In the genomic region with DNA sequence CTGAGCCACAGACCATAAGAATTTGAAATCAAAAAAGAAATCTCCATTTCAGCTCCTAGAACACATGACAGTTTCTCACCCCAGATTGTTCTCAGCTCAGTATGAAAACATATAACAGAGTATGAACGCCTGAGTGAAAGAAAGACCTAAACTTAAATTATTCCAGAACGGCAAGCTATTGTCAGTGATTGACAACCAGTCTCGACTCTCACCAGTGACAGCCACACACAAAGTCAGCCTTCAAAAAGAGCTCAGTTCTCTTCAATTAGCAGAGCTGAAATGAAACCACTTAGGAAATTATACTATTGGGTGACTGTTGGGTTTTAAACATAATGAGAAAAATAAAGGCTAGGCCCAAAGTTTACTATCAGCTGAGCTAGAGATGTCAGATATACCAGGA, we compare ENCODE assay signal across 28 cellular contexts.
"Had no signal": no experiment of that assay in that cellular context is flagged by ENCODE, and none has a peak within 500 bp of the region (broad histone marks: within the 10 kb centered on the region; RNA-seq: fewer than 3 reads in every experiment).

No MANE protein-coding gene starts in this region.

- H3K4me3 ChIP-seq: stomach, suprapubic skin, testis, thoracic aorta, thyroid gland, tibial artery, tibial nerve, transverse colon, upper lobe of left lung, upper lobe of right lung, uterus, vagina had no signal

- H3K4me1 ChIP-seq: stomach, suprapubic skin, testis, thyroid gland, tibial artery, tibial nerve, transverse colon, upper lobe of left lung, upper lobe of right lung, uterus, vagina had no signal

- H3K27ac ChIP-seq: stomach, suprapubic skin, testis, thoracic aorta, thyroid gland, tibial artery, tibial nerve, transverse colon, upper lobe of left lung, upper lobe of right lung, uterus, vagina had no signal

- H3K27me3 ChIP-seq: stomach, suprapubic skin, testis, thyroid gland, tibial artery, tibial nerve, transverse colon, upper lobe of left lung, upper lobe of right lung, uterus, vagina had no signal

- H3K9me3 Mint-ChIP-seq: stimulated activated effector memory CD8-positive, alpha-beta T cell treated with anti-CD3 and anti-CD28 coated beads, Interleukin-12 subunit alpha, Interleukin-12 subunit beta, amount 100 ng/mL, for 72 hours; stimulated activated memory B cell treated with anti-CD40 and anti-IgM and Interleukin-4, amounts not matched to agents 10 μg/mL and 1 μg/mL and 100 μg/mL, for 72 hours; stimulated activated naive B cell treated with anti-CD40 and anti-IgM and Interleukin-4, amounts not matched to agents 10 μg/mL and 1 μg/mL and 100 μg/mL, for 72 hours; stimulated activated naive CD8-positive, alpha-beta T cell treated with anti-CD3 and anti-CD28 coated beads, Interleukin-15, amount 100 ng/mL, for 72 hours; stimulated activated naive CD8-positive, alpha-beta T cell treated with anti-CD3 and anti-CD28 coated beads, Interleukin-15, Interleukin-2, amounts not matched to agents 100 ng/mL and 50 ng/mL, for 24 hours; type B pancreatic cell had no signal

- H3K36me3 Mint-ChIP-seq: stimulated activated effector memory CD8-positive, alpha-beta T cell treated with anti-CD3 and anti-CD28 coated beads, Interleukin-12 subunit alpha, Interleukin-12 subunit beta, amount 100 ng/mL, for 72 hours; stimulated activated memory B cell treated with anti-CD40 and anti-IgM and Interleukin-4, amounts not matched to agents 10 μg/mL and 1 μg/mL and 100 μg/mL, for 72 hours; stimulated activated naive B cell treated with anti-CD40 and anti-IgM and Interleukin-4, amounts not matched to agents 10 μg/mL and 1 μg/mL and 100 μg/mL, for 72 hours; type B pancreatic cell had no signal

- H3K27me3 Mint-ChIP-seq: stimulated activated naive CD8-positive, alpha-beta T cell treated with anti-CD3 and anti-CD28 coated beads, Interleukin-15, amount 100 ng/mL, for 72 hours had no signal

- H3K9me3 ChIP-seq: stomach, suprapubic skin, testis, thoracic aorta, thyroid gland, tibial artery, tibial nerve, transverse colon, upper lobe of left lung, upper lobe of right lung, uterus, vagina had no signal

- H3K27ac Mint-ChIP-seq: stimulated activated effector memory CD8-positive, alpha-beta T cell treated with anti-CD3 and anti-CD28 coated beads, Interleukin-12 subunit alpha, Interleukin-12 subunit beta, amount 100 ng/mL, for 72 hours; stimulated activated memory B cell treated with anti-CD40 and anti-IgM and Interleukin-4, amounts not matched to agents 10 μg/mL and 1 μg/mL and 100 μg/mL, for 72 hours; stimulated activated naive B cell treated with anti-CD40 and anti-IgM and Interleukin-4, amounts not matched to agents 10 μg/mL and 1 μg/mL and 100 μg/mL, for 72 hours; stimulated activated naive CD8-positive, alpha-beta T cell treated with anti-CD3 and anti-CD28 coated beads, Interleukin-15, Interleukin-2, amounts not matched to agents 100 ng/mL and 50 ng/mL, for 24 hours; type B pancreatic cell had no signal

- H3K4me1 Mint-ChIP-seq: stimulated activated effector memory CD8-positive, alpha-beta T cell treated with anti-CD3 and anti-CD28 coated beads, Interleukin-12 subunit alpha, Interleukin-12 subunit beta, amount 100 ng/mL, for 72 hours; stimulated activated memory B cell treated with anti-CD40 and anti-IgM and Interleukin-4, amounts not matched to agents 10 μg/mL and 1 μg/mL and 100 μg/mL, for 72 hours; stimulated activated naive B cell treated with anti-CD40 and anti-IgM and Interleukin-4, amounts not matched to agents 10 μg/mL and 1 μg/mL and 100 μg/mL, for 72 hours; stimulated activated naive CD8-positive, alpha-beta T cell treated with anti-CD3 and anti-CD28 coated beads, Interleukin-15, amount 100 ng/mL, for 72 hours had no signal

- H3K4me3 Mint-ChIP-seq: stimulated activated effector memory CD8-positive, alpha-beta T cell treated with anti-CD3 and anti-CD28 coated beads, Interleukin-12 subunit alpha, Interleukin-12 subunit beta, amount 100 ng/mL, for 72 hours; stimulated activated memory B cell treated with anti-CD40 and anti-IgM and Interleukin-4, amounts not matched to agents 10 μg/mL and 1 μg/mL and 100 μg/mL, for 72 hours; stimulated activated naive B cell treated with anti-CD40 and anti-IgM and Interleukin-4, amounts not matched to agents 10 μg/mL and 1 μg/mL and 100 μg/mL, for 72 hours; stimulated activated naive CD8-positive, alpha-beta T cell treated with anti-CD3 and anti-CD28 coated beads, Interleukin-15, amount 100 ng/mL, for 72 hours; stimulated activated naive CD8-positive, alpha-beta T cell treated with anti-CD3 and anti-CD28 coated beads, Interleukin-15, Interleukin-2, amounts not matched to agents 100 ng/mL and 50 ng/mL, for 24 hours; type B pancreatic cell had no signal

- H3K36me3 ChIP-seq: stomach, suprapubic skin, thoracic aorta, thyroid gland, tibial artery, tibial nerve, transverse colon, upper lobe of left lung, upper lobe of right lung, uterus, vagina had no signal

- ATAC-seq: stimulated activated effector memory CD8-positive, alpha-beta T cell treated with anti-CD3 and anti-CD28 coated beads, Interleukin-12 subunit alpha, Interleukin-12 subunit beta, amount 100 ng/mL, for 72 hours; stimulated activated memory B cell treated with anti-CD40 and anti-IgM and Interleukin-4, amounts not matched to agents 10 μg/mL and 1 μg/mL and 100 μg/mL, for 72 hours; stimulated activated naive B cell treated with anti-CD40 and anti-IgM and Interleukin-4, amounts not matched to agents 10 μg/mL and 1 μg/mL and 100 μg/mL, for 72 hours; stimulated activated naive CD8-positive, alpha-beta T cell treated with anti-CD3 and anti-CD28 coated beads, Interleukin-15, amount 100 ng/mL, for 72 hours; stimulated activated naive CD8-positive, alpha-beta T cell treated with anti-CD3 and anti-CD28 coated beads, Interleukin-15, Interleukin-2, amounts not matched to agents 100 U/mL and 50 U/mL, for 24 hours; upper lobe of right lung had no signal

- DNase-seq: stimulated activated CD4-positive, alpha-beta T cell treated with anti-CD3 and anti-CD28 coated beads, Interleukin-2, amount 100 ng/mL, for 48 hours; stimulated activated CD4-positive, alpha-beta T cell treated with anti-CD3 and anti-CD28 coated beads, Interleukin-4, amount 100 ng/mL, for 1 hour; stimulated activated CD4-positive, alpha-beta T cell treated with anti-CD3 and anti-CD28 coated beads, Interleukin-4, amount 100 ng/mL, for 24 hours; stimulated activated CD4-positive, alpha-beta T cell treated with anti-CD3 and anti-CD28 coated beads, Interleukin-4, amount 100 ng/mL, for 4 hours; stimulated activated CD8-positive, alpha-beta memory T cell treated with anti-CD3 and anti-CD28 coated beads, Interleukin-4, amount 100 ng/mL, for 48 hours; stimulated activated naive B cell treated with anti-CD40 and anti-IgM and Interleukin-4, amounts not matched to agents 10 μg/mL and 1 μg/mL and 100 μg/mL, for 72 hours; stimulated activated naive CD4-positive, alpha-beta T cell; stimulated activated naive CD4-positive, alpha-beta T cell treated with Interleukin-2 at 50 U/mL for 16 hours; stimulated activated naive CD8-positive, alpha-beta T cell treated with anti-CD3 and anti-CD28 coated beads, Interleukin-15, amount 100 ng/mL, for 72 hours; stimulated activated naive CD8-positive, alpha-beta T cell treated with anti-CD3 and anti-CD28 coated beads, Interleukin-15, Interleukin-2, amounts not matched to agents 100 U/mL and 50 U/mL, for 24 hours; stomach; substantia nigra; testis; thyroid gland; tibial artery; transverse colon; trophoblast cell; upper lobe of left lung; upper lobe of right lung; uterus had no signal
